ENCODE assay signal across 2 cellular contexts in the genomic region with DNA sequence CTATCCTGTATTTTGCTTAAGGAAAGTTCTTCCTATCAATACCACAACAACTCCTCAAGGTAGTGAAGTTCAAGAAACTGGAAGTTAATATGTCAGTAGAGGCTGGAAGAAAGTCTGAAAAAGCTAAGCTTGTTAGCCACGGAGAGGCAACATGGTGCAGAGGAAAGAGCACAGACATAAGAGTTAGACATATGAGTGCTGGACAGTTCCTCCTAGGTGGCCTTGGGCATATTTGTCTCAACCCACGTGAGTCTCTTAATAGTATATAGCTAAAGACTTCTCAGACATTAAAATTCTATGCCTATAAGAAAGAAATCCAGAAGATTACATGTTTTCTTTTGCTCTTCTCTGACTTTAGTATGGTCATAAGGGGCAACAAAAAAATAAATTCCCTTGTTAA.
TF ChIP-seq lines count a peak whose summit lies in the region.

No MANE protein-coding gene starts in this region.

TF ChIP-seq in HepG2, 621 proteins besides CTCF, POLR2A, EP300 and RAD21:
- TF ChIP-seq SMARCE1 (IDR thresholded peaks at IDR 0.05; ENCODE audit: borderline replicate concordance) (no peak), ZNF672 (CRISPR knock-in tag; IDR thresholded peaks at IDR 0.05) (no peak), MIER2 (CRISPR knock-in tag; IDR thresholded peaks at IDR 0.05) (peak; percentile 85), ZBTB38 (CRISPR knock-in tag; IDR thresholded peaks at IDR 0.05) (no peak), FOXP1 (IDR thresholded peaks at IDR 0.05) (no peak), FOXP1 (CRISPR knock-in tag; IDR thresholded peaks at IDR 0.05) (no peak)
- TF ChIP-seq, protein P1, sequence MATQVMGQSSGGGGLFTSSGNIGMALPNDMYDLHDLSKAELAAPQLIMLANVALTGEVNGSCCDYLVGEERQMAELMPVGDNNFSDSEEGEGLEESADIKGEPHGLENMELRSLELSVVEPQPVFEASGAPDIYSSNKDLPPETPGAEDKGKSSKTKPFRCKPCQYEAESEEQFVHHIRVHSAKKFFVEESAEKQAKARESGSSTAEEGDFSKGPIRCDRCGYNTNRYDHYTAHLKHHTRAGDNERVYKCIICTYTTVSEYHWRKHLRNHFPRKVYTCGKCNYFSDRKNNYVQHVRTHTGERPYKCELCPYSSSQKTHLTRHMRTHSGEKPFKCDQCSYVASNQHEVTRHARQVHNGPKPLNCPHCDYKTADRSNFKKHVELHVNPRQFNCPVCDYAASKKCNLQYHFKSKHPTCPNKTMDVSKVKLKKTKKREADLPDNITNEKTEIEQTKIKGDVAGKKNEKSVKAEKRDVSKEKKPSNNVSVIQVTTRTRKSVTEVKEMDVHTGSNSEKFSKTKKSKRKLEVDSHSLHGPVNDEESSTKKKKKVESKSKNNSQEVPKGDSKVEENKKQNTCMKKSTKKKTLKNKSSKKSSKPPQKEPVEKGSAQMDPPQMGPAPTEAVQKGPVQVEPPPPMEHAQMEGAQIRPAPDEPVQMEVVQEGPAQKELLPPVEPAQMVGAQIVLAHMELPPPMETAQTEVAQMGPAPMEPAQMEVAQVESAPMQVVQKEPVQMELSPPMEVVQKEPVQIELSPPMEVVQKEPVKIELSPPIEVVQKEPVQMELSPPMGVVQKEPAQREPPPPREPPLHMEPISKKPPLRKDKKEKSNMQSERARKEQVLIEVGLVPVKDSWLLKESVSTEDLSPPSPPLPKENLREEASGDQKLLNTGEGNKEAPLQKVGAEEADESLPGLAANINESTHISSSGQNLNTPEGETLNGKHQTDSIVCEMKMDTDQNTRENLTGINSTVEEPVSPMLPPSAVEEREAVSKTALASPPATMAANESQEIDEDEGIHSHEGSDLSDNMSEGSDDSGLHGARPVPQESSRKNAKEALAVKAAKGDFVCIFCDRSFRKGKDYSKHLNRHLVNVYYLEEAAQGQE (IDR thresholded peaks at IDR 0.05; ENCODE audit: borderline replicate concordance in 1 of 2, low read depth in 1 of 2, low read length in 2 of 2), result peak; percentile 29 to 89
- TF ChIP-seq, protein P2, sequence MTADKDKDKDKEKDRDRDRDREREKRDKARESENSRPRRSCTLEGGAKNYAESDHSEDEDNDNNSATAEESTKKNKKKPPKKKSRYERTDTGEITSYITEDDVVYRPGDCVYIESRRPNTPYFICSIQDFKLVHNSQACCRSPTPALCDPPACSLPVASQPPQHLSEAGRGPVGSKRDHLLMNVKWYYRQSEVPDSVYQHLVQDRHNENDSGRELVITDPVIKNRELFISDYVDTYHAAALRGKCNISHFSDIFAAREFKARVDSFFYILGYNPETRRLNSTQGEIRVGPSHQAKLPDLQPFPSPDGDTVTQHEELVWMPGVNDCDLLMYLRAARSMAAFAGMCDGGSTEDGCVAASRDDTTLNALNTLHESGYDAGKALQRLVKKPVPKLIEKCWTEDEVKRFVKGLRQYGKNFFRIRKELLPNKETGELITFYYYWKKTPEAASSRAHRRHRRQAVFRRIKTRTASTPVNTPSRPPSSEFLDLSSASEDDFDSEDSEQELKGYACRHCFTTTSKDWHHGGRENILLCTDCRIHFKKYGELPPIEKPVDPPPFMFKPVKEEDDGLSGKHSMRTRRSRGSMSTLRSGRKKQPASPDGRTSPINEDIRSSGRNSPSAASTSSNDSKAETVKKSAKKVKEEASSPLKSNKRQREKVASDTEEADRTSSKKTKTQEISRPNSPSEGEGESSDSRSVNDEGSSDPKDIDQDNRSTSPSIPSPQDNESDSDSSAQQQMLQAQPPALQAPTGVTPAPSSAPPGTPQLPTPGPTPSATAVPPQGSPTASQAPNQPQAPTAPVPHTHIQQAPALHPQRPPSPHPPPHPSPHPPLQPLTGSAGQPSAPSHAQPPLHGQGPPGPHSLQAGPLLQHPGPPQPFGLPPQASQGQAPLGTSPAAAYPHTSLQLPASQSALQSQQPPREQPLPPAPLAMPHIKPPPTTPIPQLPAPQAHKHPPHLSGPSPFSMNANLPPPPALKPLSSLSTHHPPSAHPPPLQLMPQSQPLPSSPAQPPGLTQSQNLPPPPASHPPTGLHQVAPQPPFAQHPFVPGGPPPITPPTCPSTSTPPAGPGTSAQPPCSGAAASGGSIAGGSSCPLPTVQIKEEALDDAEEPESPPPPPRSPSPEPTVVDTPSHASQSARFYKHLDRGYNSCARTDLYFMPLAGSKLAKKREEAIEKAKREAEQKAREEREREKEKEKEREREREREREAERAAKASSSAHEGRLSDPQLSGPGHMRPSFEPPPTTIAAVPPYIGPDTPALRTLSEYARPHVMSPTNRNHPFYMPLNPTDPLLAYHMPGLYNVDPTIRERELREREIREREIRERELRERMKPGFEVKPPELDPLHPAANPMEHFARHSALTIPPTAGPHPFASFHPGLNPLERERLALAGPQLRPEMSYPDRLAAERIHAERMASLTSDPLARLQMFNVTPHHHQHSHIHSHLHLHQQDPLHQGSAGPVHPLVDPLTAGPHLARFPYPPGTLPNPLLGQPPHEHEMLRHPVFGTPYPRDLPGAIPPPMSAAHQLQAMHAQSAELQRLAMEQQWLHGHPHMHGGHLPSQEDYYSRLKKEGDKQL (CRISPR knock-in tag; IDR thresholded peaks at IDR 0.05; ENCODE audit: low read depth), result no peak

TF ChIP-seq in K562, 482 proteins besides CTCF, POLR2A, EP300 and RAD21:
- TF ChIP-seq ZNF717 (CRISPR knock-in tag; IDR thresholded peaks at IDR 0.05), result no peak
- TF ChIP-seq EHMT2 (IDR thresholded peaks at IDR 0.05), result peak; percentile 73
TF ChIP-seq in K562: peak in this region for 1.
